In the genomic region with DNA sequence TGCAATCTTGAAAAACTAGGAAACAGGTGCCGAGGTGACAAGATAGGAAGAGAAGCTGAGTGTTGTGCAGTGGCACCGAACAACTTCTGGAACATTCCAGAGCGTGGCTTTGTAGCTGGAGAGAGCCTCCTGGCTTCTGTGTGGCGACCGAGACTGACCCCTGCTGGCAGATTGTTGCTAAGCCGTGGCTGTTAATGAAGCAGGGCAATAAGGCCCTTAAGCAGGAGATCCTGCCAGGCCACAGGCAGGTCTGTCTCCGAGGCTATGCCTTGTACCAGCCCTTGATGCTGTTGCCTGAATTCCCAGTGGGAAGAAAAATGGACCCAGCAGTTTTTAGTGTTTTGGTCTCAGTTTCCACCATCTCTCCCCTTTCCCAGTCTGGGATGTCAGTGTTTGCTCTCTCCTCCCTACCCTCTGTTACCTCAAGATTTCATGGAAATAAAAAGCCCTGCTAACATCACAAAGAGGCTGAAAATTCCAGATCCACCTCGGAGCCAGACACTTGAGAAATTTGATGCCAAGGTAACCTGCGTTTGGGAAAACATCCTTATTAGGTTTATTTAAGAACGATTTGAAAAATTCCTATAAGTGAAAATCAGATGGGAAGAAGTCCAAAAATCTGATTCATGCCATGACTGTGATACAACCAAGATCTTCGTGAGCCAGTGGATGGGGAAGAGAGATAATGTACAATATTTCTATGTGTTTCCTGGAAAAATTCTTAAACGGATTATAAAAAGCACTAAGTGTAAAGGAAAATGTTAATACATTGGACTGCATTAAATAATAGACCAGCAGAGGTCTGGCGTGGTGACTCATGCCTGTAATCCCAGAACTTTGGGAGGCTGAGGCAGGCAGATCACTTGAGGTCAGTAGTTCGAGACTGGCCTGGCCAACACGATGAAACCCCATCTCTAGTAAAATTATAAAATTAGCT, we compare ENCODE assay signal across 8 cellular contexts.
A peak's percentile ranks its signal among the peaks of the same experiment; 100 is the strongest.
DNase-seq lines count a peak whose midpoint lies in the region; ATAC-seq, FAIRE-seq and TF ChIP-seq lines count a peak whose summit lies in the region.

No MANE protein-coding gene starts in this region.

- peaks cover 2% of the 10 kb centered on the region for H3K9me3 Mint-ChIP-seq in activated B cell treated with CpG ODN at 0.5 μM for 24 hours

- H3K4me3 ChIP-seq in cardiac fibroblast (replicated peaks in 1 of 2; ENCODE audit: low read depth in 2 of 2, low read length in 2 of 2) = no peak overlapping the region
- H3K4me3 ChIP-seq in kidney epithelial cell (ENCODE audit: low read depth, low read length) = no peak overlapping the region

- CTCF ChIA-PET in activated B cell treated with CpG ODN at 0.5 μM for 24 hours (lab: Charles Lee) = interaction anchor here (0.6 to 3.2 kb wide), 13 partner anchors 10 to 1273 kb away, joined by 3 to 28 read pairs (median 3); no protein-coding TSS in a partner anchor

- H3K36me3 Mint-ChIP-seq in activated B cell treated with CpG ODN at 0.5 μM for 24 hours (ENCODE audit: low read depth) = no peaks in the 10 kb centered on the region

- no peak overlapping the region for H3K27ac Mint-ChIP-seq in activated B cell treated with CpG ODN at 0.5 μM for 24 hours

- H3K27me3 ChIP-seq in kidney epithelial cell (ENCODE audit: control insufficient read depth, insufficient read depth, low read length) = no peaks in the 10 kb centered on the region

- DNase-seq in ELR (ENCODE audit: low read depth) (peak; percentile 94), H54 (ENCODE audit: insufficient read length, low spot score) (peak; percentile 63), NCI-H1092 (lab: John Stamatoyannopoulos, UW) (peak; percentile 36), activated B cell treated with CpG ODN at 0.5 μM for 24 hours (peak; percentile 54), cardiac fibroblast (ENCODE audit: low read depth in 2 of 2) (peak; percentile 89 to 91), kidney epithelial cell (ENCODE audit: low read depth) (no peak)
- peak; percentile 82 for DNase-seq in stimulated activated CD4-positive, alpha-beta T cell treated with anti-CD3 and anti-CD28 coated beads, Interleukin-2, amount 100 ng/mL, for 48 hours

- intact Hi-C loops in activated B cell treated with CpG ODN at 0.5 μM for 24 hours (cut with micrococcal nuclease) = loop anchor here (1.0 to 2.0 kb wide), 2 partner anchors 312 to 367 kb away; no protein-coding TSS in a partner anchor

- H3K4me3 Mint-ChIP-seq in activated B cell treated with CpG ODN at 0.5 μM for 24 hours = no peak overlapping the region

- H3K4me1 Mint-ChIP-seq in activated B cell treated with CpG ODN at 0.5 μM for 24 hours = no peaks in the 10 kb centered on the region

- TF ChIP-seq CTCF in activated B cell treated with CpG ODN at 0.5 μM for 24 hours (IDR thresholded peaks at IDR 0.05) = peak; percentile 45
- peak; percentile 95 for TF ChIP-seq CTCF in cardiac fibroblast (IDR thresholded peaks at IDR 0.05; ENCODE audit: low read depth, low read length)
- TF ChIP-seq CTCF in kidney epithelial cell (IDR thresholded peaks at IDR 0.05; ENCODE audit: insufficient read depth, low read length, poor library complexity, severe bottlenecking) = peak; percentile 88

- FAIRE-seq in H54 (lab: Jason Lieb, UNC) = peak; percentile 64

- POLR2A ChIA-PET in activated B cell treated with CpG ODN at 0.5 μM for 24 hours (lab: Charles Lee) = no interaction called here

- TF ChIP-seq POLR2A in H54 (IDR thresholded peaks at IDR 0.05; ENCODE audit: low read depth, low read length) = no peak

- ATAC-seq in activated B cell treated with CpG ODN at 0.5 μM for 24 hours (ENCODE audit: low read depth) (peak; percentile 58), GM19328 (IDR thresholded peaks at IDR 0.05; ENCODE audit: unreplicated experiment) (no peak)

- H3K36me3 ChIP-seq in kidney epithelial cell (ENCODE audit: control insufficient read depth, insufficient read depth, low read length) = no peaks in the 10 kb centered on the region

- H3K27me3 Mint-ChIP-seq in activated B cell treated with CpG ODN at 0.5 μM for 24 hours = no peaks in the 10 kb centered on the region

Comparison
In these comparisons a context has a peak if more than half of its experiments do, and no peak if none do; other contexts are left out.
1. CTCF ChIP-seq: peak in every context shown above with its lines; median percentile 95 in cardiac fibroblast; 88 in kidney epithelial cell; 45 in activated B cell treated with CpG ODN at 0.5 μM for 24 hours.